ENCODE assay signal across 18 cellular contexts in the genomic region with DNA sequence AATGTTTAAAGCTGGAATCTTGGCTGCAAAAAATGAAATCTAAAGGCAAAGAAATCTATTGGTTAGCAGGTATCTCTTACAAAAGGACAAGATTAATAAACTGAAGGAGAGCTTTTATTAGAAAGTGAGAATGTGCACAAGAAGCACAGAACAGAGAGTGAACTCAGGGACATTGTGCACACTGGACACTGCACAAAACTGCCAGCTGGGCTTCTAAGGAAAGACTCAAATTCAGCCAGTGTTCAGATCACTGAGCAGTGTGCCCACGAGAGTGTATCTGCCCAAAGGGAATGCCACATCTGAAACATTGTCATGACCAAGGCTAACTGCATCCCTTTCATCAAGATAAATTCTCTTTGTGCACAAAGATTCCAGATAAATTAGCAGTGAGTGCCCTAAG.
"Had no signal": no experiment of that assay in that cellular context is flagged by ENCODE, and none has a peak within 500 bp of the region (broad histone marks: within the 10 kb centered on the region; RNA-seq: fewer than 3 reads in every experiment).

No MANE protein-coding gene starts in this region.

- DNase-seq: effector CD4-positive, alpha-beta T cell; head of caudate nucleus; natural killer cell; pancreas; stimulated activated CD4-positive, alpha-beta T cell treated with anti-CD3 and anti-CD28 coated beads, Interleukin-12 subunit alpha, Interleukin-12 subunit beta, amount 100 ng/mL, for 4 hours; stimulated activated CD4-positive, alpha-beta T cell treated with anti-CD3 and anti-CD28 coated beads, Interleukin-1b, Interleukin-23, amount 100 ng/mL, for 48 hours; stimulated activated CD4-positive, alpha-beta T cell treated with anti-CD3 and anti-CD28 coated beads, Interleukin-4, amount 100 ng/mL, for 1 hour; stimulated activated CD8-positive, alpha-beta memory T cell treated with anti-CD3 and anti-CD28 coated beads, Interleukin-4, amount 100 ng/mL, for 48 hours; stimulated activated naive CD4-positive, alpha-beta T cell; stimulated activated naive CD8-positive, alpha-beta T cell treated with anti-CD3 and anti-CD28 coated beads, Interleukin-15, amount 100 ng/mL, for 72 hours; testis; tibial artery had no signal

- H3K4me1 ChIP-seq: pancreas, testis, tibial artery had no signal

- H3K4me3 ChIP-seq: dorsolateral prefrontal cortex, lung, pancreas, smooth muscle cell, testis, tibial artery had no signal

- H3K9me3 ChIP-seq: neutrophil, pancreas, testis, tibial artery had no signal

- H3K4me2 ChIP-seq: smooth muscle cell had no signal

- H3K36me3 ChIP-seq: neutrophil, pancreas, tibial artery had no signal

- H3K27me3 ChIP-seq: dorsolateral prefrontal cortex, neutrophil, pancreas, testis, tibial artery had no signal

- ATAC-seq: left lobe of liver; natural killer cell; pancreas; sciatic nerve; stimulated activated naive CD8-positive, alpha-beta T cell treated with anti-CD3 and anti-CD28 coated beads, Interleukin-15, amount 100 ng/mL, for 72 hours had no signal

- H3K27ac ChIP-seq: neutrophil, pancreas, testis, tibial artery had no signal
